32 cellular contexts compared by ENCODE assay signal in genomic region chr9:133472277-133472645, GRCh38. TPM values are rescaled to one million over a fixed set of nuclear protein-coding genes. Genes with fewer than 3 reads are reported as not detected.
"Had no signal": no experiment of that assay in that cellular context is flagged by ENCODE, and none has a peak within 500 bp of the region (broad histone marks: within the 10 kb centered on the region; RNA-seq: fewer than 3 reads in every experiment).

No MANE protein-coding gene starts in this region.

- H3K4me1 ChIP-seq: gastrocnemius medialis, pancreas, sigmoid colon, testis, tibial artery had no signal

- H3K79me2 ChIP-seq: hepatocyte had no signal

- H3K36me3 ChIP-seq: gastrocnemius medialis, neutrophil had no signal

- H2AFZ ChIP-seq: hepatocyte had no signal

- H3K4me2 ChIP-seq: hepatocyte had no signal

- H3K9me3 ChIP-seq: gastrocnemius medialis, neutrophil, pancreas, sigmoid colon, testis, tibial artery had no signal

- ATAC-seq: esophagus mucosa; gastrocnemius medialis; left cardiac atrium; natural killer cell; stimulated activated memory B cell treated with anti-CD40 and anti-IgM and Interleukin-4, amounts not matched to agents 10 μg/mL and 1 μg/mL and 100 μg/mL, for 72 hours; stimulated activated naive CD8-positive, alpha-beta T cell treated with anti-CD3 and anti-CD28 coated beads, Interleukin-15, Interleukin-2, amounts not matched to agents 100 U/mL and 50 U/mL, for 24 hours had no signal

- H3K27me3 ChIP-seq: gastrocnemius medialis, hepatocyte, pancreas, sigmoid colon, testis, tibial artery had no signal

- FAIRE-seq: colon, pancreas had no signal

- DNase-seq: effector CD8-positive, alpha-beta T cell; endodermal cell; foreskin fibroblast; gastrocnemius medialis; head of caudate nucleus; left cardiac atrium; natural killer cell; sigmoid colon; stimulated activated CD4-positive, alpha-beta T cell treated with anti-CD3 and anti-CD28 coated beads, Interleukin-2, amount 100 ng/mL, for 24 hours; stimulated activated CD4-positive, alpha-beta T cell treated with anti-CD3 and anti-CD28 coated beads, Interleukin-4, amount 100 ng/mL, for 24 hours; stimulated activated naive CD8-positive, alpha-beta T cell treated with anti-CD3 and anti-CD28 coated beads, Interleukin-15, Interleukin-2, amounts not matched to agents 100 U/mL and 50 U/mL, for 24 hours; substantia nigra; testis; tibial artery had no signal

- H3K27ac ChIP-seq: epithelial cell of prostate, gastrocnemius medialis, hepatocyte, neutrophil, pancreas, sigmoid colon, testis, tibial artery had no signal

- H3K4me3 ChIP-seq: gastrocnemius medialis, hepatocyte, lung, pancreas, sigmoid colon, testis, tibial artery had no signal

RNA-seq across cellular contexts. Expression of gene MYMK, which starts 52.5 kb away (rescaled TPM):
- total RNA-seq: cerebellum, endodermal cell, esophagus mucosa, gastrocnemius medialis, glomerular endothelial cell, hepatocyte, kidney epithelial cell, left cardiac atrium, liver, lung, mononuclear cell, natural killer cell, omental fat pad, pancreas, posterior vena cava, pulmonary artery endothelial cell, sigmoid colon, testis had no signal
- polyA plus RNA-seq: liver, lung, neural cell, pancreas, sigmoid colon, urinary bladder had no signal
